ENCODE assay signal across 7 cellular contexts in genomic region chr19:18322318-18322758, GRCh38. TPM values are rescaled to one million over a fixed set of nuclear protein-coding genes. Genes with fewer than 3 reads are reported as not detected.
DNase-seq lines count a peak whose midpoint lies in the region; ATAC-seq and TF ChIP-seq lines count a peak whose summit lies in the region.

No MANE protein-coding gene starts in this region.

- peak overlapping the region; percentile 94 for H3K4me2 ChIP-seq in mesenchymal stem cell (ENCODE audit: low read length, poor library complexity, severe bottlenecking)

- DNase-seq in ELR (ENCODE audit: low read depth), result peak; percentile 78
- peak; percentile 61 for DNase-seq in HT-29 (ENCODE audit: low spot score)
- peak; percentile 59 for DNase-seq in SK-N-DZ (ENCODE audit: low spot score)
- peak; percentile 82 for DNase-seq in mesenchymal stem cell
- DNase-seq in tibial nerve (ENCODE audit: low spot score in 2 of 2), result no peak

- H2AK5ac ChIP-seq in mesenchymal stem cell (ENCODE audit: low read length, severe bottlenecking), result peak overlapping the region; percentile 93

- peak overlapping the region; percentile 76 to 88 for H3K4me3 ChIP-seq in duodenal mucosa (ENCODE audit: low read depth in 1 of 2, low read length in 2 of 2)
- peak overlapping the region; percentile 80 to 86 for H3K4me3 ChIP-seq in mesenchymal stem cell (ENCODE audit: insufficient read depth in 1 of 2, low read depth in 1 of 2, low read length in 2 of 2)
- peak overlapping the region; percentile 53 to 90 (median 72) for H3K4me3 ChIP-seq in tibial nerve

- peak overlapping the region; percentile 83 for H3K27ac ChIP-seq in duodenal mucosa (ENCODE audit: low read depth, low read length)
- peak overlapping the region; percentile 87 for H3K27ac ChIP-seq in mesenchymal stem cell (ENCODE audit: low read length, poor library complexity, severe bottlenecking)
- H3K27ac ChIP-seq in tibial nerve, result peak overlapping the region; percentile 84 to 92 (median 88)

- H2BK15ac ChIP-seq in mesenchymal stem cell (ENCODE audit: low read depth, poor library complexity, severe bottlenecking), result no peak overlapping the region

- H3K23ac ChIP-seq in mesenchymal stem cell (ENCODE audit: low read length in 2 of 2), result no peak overlapping the region

- peaks cover 45 to 53% of the 10 kb centered on the region in 2 donors for H3K4me1 ChIP-seq in duodenal mucosa (ENCODE audit: control insufficient read depth in 1 of 2, insufficient read depth in 2 of 2, low read length in 2 of 2)
- H3K4me1 ChIP-seq in mesenchymal stem cell (ENCODE audit: control insufficient read depth, insufficient read depth, low read depth, low read length), result peaks cover 13% of the 10 kb centered on the region
- H3K4me1 ChIP-seq in tibial nerve, result peaks cover 0 to 65% (median 28%) of the 10 kb centered on the region in 4 donors

- H3K9ac ChIP-seq in duodenal mucosa (ENCODE audit: low read depth in 1 of 2, low read length in 2 of 2), result peak overlapping the region; percentile 90 to 95
- peak overlapping the region; percentile 96 for H3K9ac ChIP-seq in mesenchymal stem cell (ENCODE audit: low read length)

- H3K36me3 ChIP-seq in duodenal mucosa (ENCODE audit: control insufficient read depth in 1 of 2, insufficient read depth in 2 of 2, low read length in 2 of 2) (no peaks in the 10 kb centered on the region), mesenchymal stem cell (ENCODE audit: control insufficient read depth in 1 of 2, insufficient read depth in 2 of 2, low read depth in 1 of 2, low read length in 2 of 2) (peaks cover 9 to 13% of the 10 kb centered on the region in 2 experiments), tibial nerve (no peaks in the 10 kb centered on the region)

- no peak for TF ChIP-seq EP300 in tibial nerve (IDR thresholded peaks at IDR 0.05)

- WGBS in mesenchymal stem cell, result 5% methylated on average over 7 of the region's 7 CpGs
- WGBS in tibial nerve, 2 donors, result 1 to 2% methylated on average over 7 of the region's 7 CpGs

- peak overlapping the region; percentile 80 for H2AFZ ChIP-seq in mesenchymal stem cell (ENCODE audit: low read depth, low read length)

- H3K27me3 ChIP-seq in duodenal mucosa (ENCODE audit: control insufficient read depth in 1 of 2, insufficient read depth in 2 of 2, low read length in 2 of 2) (no peaks in the 10 kb centered on the region), mesenchymal stem cell (ENCODE audit: control insufficient read depth in 1 of 2, insufficient read depth in 1 of 2, low read length in 2 of 2) (no peaks in the 10 kb centered on the region), tibial nerve (no peaks in the 10 kb centered on the region)

- peak overlapping the region in 1 of 2 experiments; percentile 6 for H3K14ac ChIP-seq in mesenchymal stem cell (ENCODE audit: low read length in 2 of 2)

- H2BK5ac ChIP-seq in mesenchymal stem cell (ENCODE audit: low read depth, low read length, poor library complexity, severe bottlenecking), result no peak overlapping the region

- H3K4ac ChIP-seq in mesenchymal stem cell (ENCODE audit: low read depth in 1 of 2, low read length in 2 of 2), result peak overlapping the region; percentile 94 to 96

- no peaks in the 10 kb centered on the region for H3K9me3 ChIP-seq in duodenal mucosa (ENCODE audit: control insufficient read depth in 1 of 2, low read length in 2 of 2)
- H3K9me3 ChIP-seq in mesenchymal stem cell (ENCODE audit: control insufficient read depth, low read length), result no peaks in the 10 kb centered on the region
- H3K9me3 ChIP-seq in tibial nerve, result no peaks in the 10 kb centered on the region

- peak overlapping the region; percentile 89 to 94 for H3K18ac ChIP-seq in mesenchymal stem cell (ENCODE audit: low read depth in 1 of 2, low read length in 2 of 2)

- TF ChIP-seq POLR2A in tibial nerve (IDR thresholded peaks at IDR 0.05), result no peak

- peak overlapping the region; percentile 88 for H4K8ac ChIP-seq in mesenchymal stem cell (ENCODE audit: low read length)

- peak overlapping the region in 1 of 2 experiments; percentile 47 for H2BK12ac ChIP-seq in mesenchymal stem cell (ENCODE audit: low read length in 2 of 2)

- TF ChIP-seq CTCF in tibial nerve (IDR thresholded peaks at IDR 0.05), result no peak

- ATAC-seq in GM19467 (IDR thresholded peaks at IDR 0.05; ENCODE audit: unreplicated experiment), result no peak

- peaks cover 13% of the 10 kb centered on the region for H3K79me1 ChIP-seq in mesenchymal stem cell (replicated peaks; ENCODE audit: low read length, poor library complexity, severe bottlenecking)

- peak overlapping the region; percentile 94 for H4K91ac ChIP-seq in mesenchymal stem cell (ENCODE audit: low read length)

- H2BK120ac ChIP-seq in mesenchymal stem cell (ENCODE audit: low read depth, low read length), result peak overlapping the region; percentile 65

RNA-seq across cellular contexts. Expression of gene LSM4, which starts 0.5 kb away (rescaled TPM):
- total RNA-seq in HT-29 (2014; rRNA removed; shearing (Covaris generic)), result 733 and 750 TPM in 2 replicates
- 531 and 764 TPM in 2 replicates for polyA plus RNA-seq in SK-N-DZ (2014; cell fraction: cytosol; rRNA removed)
- 542 and 583 TPM in 2 replicates for polyA plus RNA-seq in SK-N-DZ (2014; cell fraction: nucleus; rRNA removed)
- polyA plus RNA-seq in mesenchymal stem cell (2013, experiment 1 of 2), result 97.6 TPM
- polyA plus RNA-seq in mesenchymal stem cell (2013, experiment 2 of 2), result 98.6 TPM
- 100 to 1,000 TPM in 3 of 4 donors, 10 to 100 TPM in 1; 70.4 to 167 (median 156) TPM for total RNA-seq in tibial nerve

RNA-seq across cellular contexts. Expression of gene PGPEP1, which starts 18.1 kb away (rescaled TPM):
- 13.6 and 18.9 TPM in 2 replicates for total RNA-seq in HT-29 (2014; rRNA removed; shearing (Covaris generic))
- 0.05 and 0.13 TPM in 2 replicates for polyA plus RNA-seq in SK-N-DZ (2014; cell fraction: cytosol; rRNA removed)
- not detected in 2 replicates for polyA plus RNA-seq in SK-N-DZ (2014; cell fraction: nucleus; rRNA removed)
- 69.3 TPM for polyA plus RNA-seq in mesenchymal stem cell (2013, experiment 1 of 2)
- polyA plus RNA-seq in mesenchymal stem cell (2013, experiment 2 of 2), result 64.4 TPM
- total RNA-seq in tibial nerve, result 10 to 100 TPM; 15.9 to 27.9 (median 20.1) TPM

RNA-seq across cellular contexts. Expression of gene JUND, which starts 40.9 kb away (rescaled TPM):
- total RNA-seq in HT-29 (2014; rRNA removed; shearing (Covaris generic)), result 379 and 438 TPM in 2 replicates
- 80.4 and 92.1 TPM in 2 replicates for polyA plus RNA-seq in SK-N-DZ (2014; cell fraction: cytosol; rRNA removed)
- polyA plus RNA-seq in SK-N-DZ (2014; cell fraction: nucleus; rRNA removed), result 28.1 and 57.8 TPM in 2 replicates
- polyA plus RNA-seq in mesenchymal stem cell (2013, experiment 1 of 2), result 173 TPM
- 178 TPM for polyA plus RNA-seq in mesenchymal stem cell (2013, experiment 2 of 2)
- 100 to 1,000 TPM; 309 to 553 (median 486) TPM for total RNA-seq in tibial nerve

RNA-seq across cellular contexts. Expression of gene IQCN, which starts 48.1 kb away (rescaled TPM):
- 0.71 and 1.1 TPM in 2 replicates for total RNA-seq in HT-29 (2014; rRNA removed; shearing (Covaris generic))
- polyA plus RNA-seq in SK-N-DZ (2014; cell fraction: cytosol; rRNA removed), result 0.29 TPM in 1 of 2 replicates, not detected in the other
- 0.04 and 1.1 TPM in 2 replicates for polyA plus RNA-seq in SK-N-DZ (2014; cell fraction: nucleus; rRNA removed)
- 0.30 TPM for polyA plus RNA-seq in mesenchymal stem cell (2013, experiment 1 of 2)
- 0.33 TPM for polyA plus RNA-seq in mesenchymal stem cell (2013, experiment 2 of 2)
- total RNA-seq in tibial nerve, result 10 to 100 TPM in 2 of 4 donors, 1 to 10 TPM in 2; 2.3 to 11.4 (median 8.2) TPM

Comparison
In these comparisons a context has a peak if more than half of its experiments do, and no peak if none do; other contexts are left out.
1. DNase-seq: peak in ELR (single experiment), HT-29 (single experiment), SK-N-DZ (single experiment) and mesenchymal stem cell (single experiment); none in tibial nerve (0 of 2).
2. Peak in every context shown above with its lines, with median percentiles within 50 percentile points of each other: H3K27ac ChIP-seq and H3K4me3 ChIP-seq.